18 cellular contexts compared by ENCODE assay signal in the genomic region with DNA sequence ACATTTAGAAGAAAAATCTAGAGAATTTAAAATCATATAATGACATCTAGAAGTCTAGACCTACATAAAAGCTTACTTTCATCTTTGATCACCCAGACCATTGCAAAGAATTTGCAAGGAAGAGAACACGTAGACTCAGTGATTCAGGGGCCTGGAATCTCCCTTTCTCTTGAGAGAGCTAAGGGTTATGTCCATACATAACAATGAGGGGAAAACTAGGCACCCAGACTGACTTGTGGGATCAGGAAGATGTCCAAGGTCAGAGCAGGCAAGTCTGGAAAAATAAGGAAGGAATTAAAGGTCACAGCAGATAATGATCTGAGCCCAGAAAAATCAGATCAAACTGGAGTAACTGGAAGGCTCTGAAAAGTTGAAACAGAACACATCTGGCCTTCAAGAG.
DNase-seq lines count a peak whose midpoint lies in the region; ATAC-seq and TF ChIP-seq lines count a peak whose summit lies in the region.
"Had no signal": no experiment of that assay in that cellular context is flagged by ENCODE, and none has a peak within 500 bp of the region (broad histone marks: within the 10 kb centered on the region; RNA-seq: fewer than 3 reads in every experiment).

No MANE protein-coding gene starts in this region.

- H3K4me1 ChIP-seq in RWPE2 (ENCODE audit: insufficient read depth, poor library complexity, severe bottlenecking) (peaks cover 10% of the 10 kb centered on the region), fibroblast of lung (ENCODE audit: control insufficient read depth, extremely low read depth, insufficient read depth, low read length) (no peaks in the 10 kb centered on the region)
- H3K4me1 ChIP-seq: gastrocnemius medialis had no signal

- DNase-seq in ELR (ENCODE audit: low read depth) (peak; percentile 8), RWPE2 (ENCODE audit: low spot score) (no peak), fibroblast of lung (ENCODE audit: low read depth in 2 of 2) (peak; percentile 28 to 75), osteocyte (ENCODE audit: extremely low spot score, unreplicated experiment) (no peak), midbrain (lab: John Stamatoyannopoulos, UW) (no peak), DMS79 (lab: John Stamatoyannopoulos, UW) (no peak)
- DNase-seq in activated T-cell treated with anti-CD3 and anti-CD28 coated beads, Interleukin-2, amount 50 U/mL, for 72 hours, result no peak
- DNase-seq: activated naive CD4-positive, alpha-beta T cell treated with Interleukin-2 at 50 U/mL for 16 hours; effector memory CD8-positive, alpha-beta T cell; gastrocnemius medialis; H7; MM.1S; NCI-H1694; NCI-H524 treated with DMSO at 0.1 percent for 48 hours; nephron progenitor cell; right cardiac atrium had no signal

- no peak overlapping the region for H3K4me3 ChIP-seq in RWPE2 (ENCODE audit: severe bottlenecking)
- no peak overlapping the region for H3K4me3 ChIP-seq in fibroblast of lung (replicated peaks in 1 of 4; ENCODE audit: control extremely low read depth in 1 of 4, insufficient read depth in 1 of 4, low read depth in 3 of 4, low read length in 4 of 4)
- H3K4me3 ChIP-seq: gastrocnemius medialis had no signal

- H3K27me3 Mint-ChIP-seq in osteocyte (ENCODE audit: unreplicated experiment), result peaks cover 4% of the 10 kb centered on the region
- peaks cover 49% of the 10 kb centered on the region for H3K27me3 Mint-ChIP-seq in activated T-cell treated with anti-CD3 and anti-CD28 coated beads, Interleukin-2, amount 50 U/mL, for 72 hours (ENCODE audit: low read depth)
- H3K27me3 Mint-ChIP-seq: B cell had no signal

- peaks cover 25% of the 10 kb centered on the region for H3K4me1 Mint-ChIP-seq in osteocyte (ENCODE audit: unreplicated experiment)
- no peaks in the 10 kb centered on the region for H3K4me1 Mint-ChIP-seq in activated T-cell treated with anti-CD3 and anti-CD28 coated beads, Interleukin-2, amount 50 U/mL, for 72 hours (ENCODE audit: low read depth)
- H3K4me1 Mint-ChIP-seq: B cell had no signal

- H3K36me3 ChIP-seq in RWPE2 (ENCODE audit: low read depth), result no peaks in the 10 kb centered on the region
- H3K36me3 ChIP-seq in fibroblast of lung (ENCODE audit: control insufficient read depth, insufficient read depth, low read length), result no peaks in the 10 kb centered on the region
- H3K36me3 ChIP-seq: gastrocnemius medialis had no signal

- peaks cover 2% of the 10 kb centered on the region for H3K36me3 Mint-ChIP-seq in osteocyte (ENCODE audit: unreplicated experiment)
- peaks cover 0 to 3% of the 10 kb centered on the region in 2 donors for H3K36me3 Mint-ChIP-seq in activated T-cell treated with anti-CD3 and anti-CD28 coated beads, Interleukin-2, amount 50 U/mL, for 72 hours (ENCODE audit: insufficient read depth in 2 of 2)

- no peak for TF ChIP-seq CTCF in RWPE2 (IDR thresholded peaks at IDR 0.05; ENCODE audit: poor library complexity, severe bottlenecking)
- TF ChIP-seq CTCF in fibroblast of lung (conservative IDR thresholded peaks at IDR 0.05 in 1 of 2, IDR thresholded peaks at IDR 0.05 in 1 of 2; ENCODE audit: low read depth in 1 of 2, low read length in 2 of 2), result no peak
- no peak for TF ChIP-seq CTCF in osteocyte (IDR thresholded peaks at IDR 0.05)

- H3K9me3 Mint-ChIP-seq in osteocyte (ENCODE audit: unreplicated experiment), result peaks cover 28% of the 10 kb centered on the region
- peaks cover 0 to 4% of the 10 kb centered on the region in 2 donors for H3K9me3 Mint-ChIP-seq in activated T-cell treated with anti-CD3 and anti-CD28 coated beads, Interleukin-2, amount 50 U/mL, for 72 hours

- peak overlapping the region; percentile 78 for H3K27ac Mint-ChIP-seq in osteocyte (ENCODE audit: unreplicated experiment)
- H3K27ac Mint-ChIP-seq in activated T-cell treated with anti-CD3 and anti-CD28 coated beads, Interleukin-2, amount 50 U/mL, for 72 hours, result no peak overlapping the region
- H3K27ac Mint-ChIP-seq: B cell; effector memory CD8-positive, alpha-beta T cell had no signal

- no peak overlapping the region for H3K4me3 Mint-ChIP-seq in osteocyte (ENCODE audit: unreplicated experiment)
- H3K4me3 Mint-ChIP-seq in activated T-cell treated with anti-CD3 and anti-CD28 coated beads, Interleukin-2, amount 50 U/mL, for 72 hours, result no peak overlapping the region
- H3K4me3 Mint-ChIP-seq: B cell; effector memory CD8-positive, alpha-beta T cell; nephron progenitor cell had no signal

- no peaks in the 10 kb centered on the region for H3K9me3 ChIP-seq in RWPE2 (ENCODE audit: severe bottlenecking)
- no peaks in the 10 kb centered on the region for H3K9me3 ChIP-seq in fibroblast of lung (ENCODE audit: control insufficient read depth, insufficient read depth, low read depth, low read length)
- H3K9me3 ChIP-seq: gastrocnemius medialis had no signal

- H3K27ac ChIP-seq in RWPE2 (ENCODE audit: poor library complexity, severe bottlenecking) (peak overlapping the region; percentile 45), fibroblast of lung (ENCODE audit: insufficient read depth, low read length) (no peak overlapping the region)
- H3K27ac ChIP-seq: gastrocnemius medialis had no signal

- no peaks in the 10 kb centered on the region for H3K27me3 ChIP-seq in RWPE2 (ENCODE audit: insufficient read depth, poor library complexity, severe bottlenecking)
- H3K27me3 ChIP-seq in fibroblast of lung (ENCODE audit: control insufficient read depth, insufficient read depth, low read length), result no peaks in the 10 kb centered on the region
- H3K27me3 ChIP-seq: gastrocnemius medialis had no signal

- ATAC-seq in RWPE2 (ENCODE audit: low read depth) (peak; percentile 89), HG03139 (IDR thresholded peaks at IDR 0.05; ENCODE audit: unreplicated experiment) (no peak)
- ATAC-seq in activated T-cell treated with anti-CD3 and anti-CD28 coated beads, Interleukin-2, amount 50 U/mL, for 72 hours (replicated peaks in 1 of 2), result no peak
- ATAC-seq: effector memory CD8-positive, alpha-beta T cell; gastrocnemius medialis; right cardiac atrium had no signal

- H3K4me2 ChIP-seq in fibroblast of lung (ENCODE audit: extremely low read depth, insufficient read depth, low read length), result no peak overlapping the region

- no peak overlapping the region for H3K9ac ChIP-seq in fibroblast of lung (ENCODE audit: insufficient read depth, low read length)

- H2AFZ ChIP-seq in fibroblast of lung (ENCODE audit: low read length), result no peak overlapping the region

- no peaks in the 10 kb centered on the region for H4K20me1 ChIP-seq in fibroblast of lung (ENCODE audit: control insufficient read depth, extremely low read depth, insufficient read depth, low read length)

- no peaks in the 10 kb centered on the region for H3K79me2 ChIP-seq in fibroblast of lung (ENCODE audit: control insufficient read depth, insufficient read depth, low read length)

Comparison
In these comparisons a context has a peak if more than half of its experiments do, and no peak if none do; other contexts are left out.
1. DNase-seq: peak in ELR (single experiment) and fibroblast of lung (2 of 2); none in RWPE2 (single experiment), osteocyte (single experiment), midbrain (single experiment), activated T-cell treated with anti-CD3 and anti-CD28 coated beads, Interleukin-2, amount 50 U/mL, for 72 hours (0 of 2) and DMS79 (single experiment).